ENCODE assay signal across 1 cellular context in genomic region chr14:68943107-68943506, GRCh38.
TF ChIP-seq lines count a peak whose summit lies in the region.

No MANE protein-coding gene starts in this region.

TF ChIP-seq in HepG2, 621 proteins besides CTCF, POLR2A, EP300 and RAD21:
- TF ChIP-seq PLRG1 (conservative IDR thresholded peaks at IDR 0.05) = no peak
- no peak for TF ChIP-seq THAP7 (CRISPR knock-in tag; IDR thresholded peaks at IDR 0.05)
- TF ChIP-seq SIN3A (IDR thresholded peaks at IDR 0.05; ENCODE audit: borderline replicate concordance, low read depth, low read length) = no peak
- no peak for TF ChIP-seq JUNB (CRISPR knock-in tag; IDR thresholded peaks at IDR 0.05; ENCODE audit: borderline replicate concordance)
- no peak for TF ChIP-seq TAF1 (CRISPR knock-in tag; IDR thresholded peaks at IDR 0.05)
- peak; percentile 34 for TF ChIP-seq AGO2 (optimal IDR thresholded peaks at IDR 0.05; ENCODE audit: low read depth, low read length)
- TF ChIP-seq NFE2 (CRISPR knock-in tag; IDR thresholded peaks at IDR 0.05) = no peak
